In genomic region chr10:132786279-132786528, GRCh38 we compare ENCODE assay signal across 28 cellular contexts. TPM values are rescaled to one million over a fixed set of nuclear protein-coding genes. Genes with fewer than 3 reads are reported as not detected.
A peak's percentile ranks its signal among the peaks of the same experiment; 100 is the strongest.
DNase-seq lines count a peak whose midpoint lies in the region; ATAC-seq and TF ChIP-seq lines count a peak whose summit lies in the region.
"Had no signal": no experiment of that assay in that cellular context is flagged by ENCODE, and none has a peak within 500 bp of the region (broad histone marks: within the 10 kb centered on the region; RNA-seq: fewer than 3 reads in every experiment).

No MANE protein-coding gene starts in this region.

- H3K9ac ChIP-seq in BLaER1: no peak overlapping the region

- intact Hi-C loops in psoas muscle (cut with DNase I): loop anchor here in 1 of 2 donors (10.0 kb wide), 1 partner anchor 131 kb away; no protein-coding TSS in a partner anchor
- intact Hi-C loops in naive thymus-derived CD4-positive, alpha-beta T cell (cut with micrococcal nuclease): no loop called here

- 1 to 3% (median 3%) methylated on average over 24 of the region's 24 CpGs for WGBS in psoas muscle, 3 donors

- POLR2A ChIA-PET in WTC11 (lab: Charles Lee): no interaction called here
- POLR2A ChIA-PET in naive thymus-derived CD4-positive, alpha-beta T cell (lab: Charles Lee): no interaction called here

- peak overlapping the region; percentile 47; the same call in 1 of the 2 replicates for H3K4me3 Mint-ChIP-seq in WTC11
- peak overlapping the region in 2 of 10 donors; percentile 21 to 39 for H3K4me3 Mint-ChIP-seq in naive thymus-derived CD4-positive, alpha-beta T cell
- H3K4me3 Mint-ChIP-seq: activated CD8-positive, alpha-beta memory T cell treated with anti-CD3 and anti-CD28 coated beads, Interleukin-2, amount 10 ng/mL, durations not matched to agents 7 days and 5 days; activated T-cell treated with anti-CD3 and anti-CD28 coated beads, Interleukin-2, amount 50 U/mL, for 72 hours; dendritic cell treated with granulocyte-macrophage colony-stimulating factor and Interleukin-4, amounts not matched to agents 40 ng/mL and 50 ng/mL, for 4 days; nephron had no signal

- H3K4me1 ChIP-seq in BLaER1 (peaks cover 9% of the 10 kb centered on the region; the same call in 1 of the 2 replicates), psoas muscle (peaks cover 9% of the 10 kb centered on the region)
- H3K4me1 ChIP-seq in naive thymus-derived CD4-positive, alpha-beta T cell (ENCODE audit: control insufficient read depth in 2 of 2, insufficient read depth in 2 of 2, low read length in 2 of 2): no peaks in the 10 kb centered on the region
- H3K4me1 ChIP-seq: HAP-1 had no signal

- peak overlapping the region; percentile 28; the same call in 1 of the 2 replicates for H3K4me3 ChIP-seq in BLaER1
- peak overlapping the region; percentile 34 for H3K4me3 ChIP-seq in psoas muscle
- H3K4me3 ChIP-seq in naive thymus-derived CD4-positive, alpha-beta T cell (ENCODE audit: low read length): no peak overlapping the region
- H3K4me3 ChIP-seq: HAP-1 had no signal

- H3K27me3 ChIP-seq in BLaER1: peaks cover 32% of the 10 kb centered on the region
- peaks cover 0 to 92% (median 37%) of the 10 kb centered on the region in 3 donors for H3K27me3 ChIP-seq in psoas muscle (ENCODE audit: insufficient read depth in 3 of 3, low read length in 2 of 3)
- peaks cover 0 to 3% of the 10 kb centered on the region in 2 donors for H3K27me3 ChIP-seq in naive thymus-derived CD4-positive, alpha-beta T cell (ENCODE audit: control insufficient read depth in 2 of 2, insufficient read depth in 2 of 2, low read length in 2 of 2)

- H3K4me2 ChIP-seq in BLaER1: no peak overlapping the region

- H3K9me3 Mint-ChIP-seq in WTC11: no peaks in the 10 kb centered on the region
- H3K9me3 Mint-ChIP-seq in naive thymus-derived CD4-positive, alpha-beta T cell: peaks cover 0 to 9% (median 1%) of the 10 kb centered on the region in 11 donors
- H3K9me3 Mint-ChIP-seq: activated T-cell treated with anti-CD3 and anti-CD28 coated beads, Interleukin-2, amount 50 U/mL, for 72 hours; dendritic cell treated with granulocyte-macrophage colony-stimulating factor and Interleukin-4, amounts not matched to agents 40 ng/mL and 50 ng/mL, for 4 days; nephron had no signal

- H3K9me3 ChIP-seq in BLaER1 (peaks cover 54% of the 10 kb centered on the region), psoas muscle (no peaks in the 10 kb centered on the region)
- no peaks in the 10 kb centered on the region for H3K9me3 ChIP-seq in naive thymus-derived CD4-positive, alpha-beta T cell (ENCODE audit: control insufficient read depth in 2 of 3, low read length in 3 of 3)
- H3K9me3 ChIP-seq: HAP-1 had no signal

- peaks cover 84% of the 10 kb centered on the region for H3K27me3 Mint-ChIP-seq in WTC11 (ENCODE audit: low read depth)
- peaks cover 0 to 33% (median 12%) of the 10 kb centered on the region in 5 donors for H3K27me3 Mint-ChIP-seq in naive thymus-derived CD4-positive, alpha-beta T cell

- no peaks in the 10 kb centered on the region; the same call in 1 of the 2 replicates for H3K36me3 Mint-ChIP-seq in WTC11
- peaks cover 5 to 23% (median 22%) of the 10 kb centered on the region in 5 donors for H3K36me3 Mint-ChIP-seq in naive thymus-derived CD4-positive, alpha-beta T cell

- CTCF ChIA-PET in WTC11 (lab: Charles Lee): no interaction called here
- CTCF ChIA-PET in naive thymus-derived CD4-positive, alpha-beta T cell (lab: Charles Lee): no interaction called here

- no peak for DNase-seq in WTC11 (ENCODE audit: low spot score)
- peak; percentile 32 for DNase-seq in inferior parietal cortex (ENCODE audit: extremely low spot score)
- no peak for DNase-seq in psoas muscle
- DNase-seq in SKM-1 treated with dmso at 0.1 percent for 144 hours (lab: John Stamatoyannopoulos, UW; ENCODE audit: unreplicated experiment): no peak
- no peak for DNase-seq in naive thymus-derived CD4-positive, alpha-beta T cell
- DNase-seq: activated CD4-positive, alpha-beta T cell treated with anti-CD3 and anti-CD28 coated beads for 48 hours; activated CD8-positive, alpha-beta memory T cell treated with anti-CD3 and anti-CD28 coated beads, Interleukin-2, amount 10 ng/mL, durations not matched to agents 7 days and 5 days; activated naive CD4-positive, alpha-beta T cell treated with Interleukin-2 at 50 U/mL for 16 hours; activated T-cell treated with anti-CD3 and anti-CD28 coated beads, Interleukin-2, amount 50 U/mL, for 72 hours; Kasumi-1; left cardiac atrium; NCI-H1694; NCI-H526 treated with DMSO at 0.1 percent for 48 hours had no signal

- ATAC-seq in WTC11 (no peak), psoas muscle (no peak), GM18858 (IDR thresholded peaks at IDR 0.05; ENCODE audit: unreplicated experiment) (no peak), HG02642 (IDR thresholded peaks at IDR 0.05; ENCODE audit: poor library complexity, unreplicated experiment) (no peak)
- no peak for ATAC-seq in naive thymus-derived CD4-positive, alpha-beta T cell
- ATAC-seq: activated CD8-positive, alpha-beta memory T cell treated with anti-CD3 and anti-CD28 coated beads, Interleukin-2, amount 10 ng/mL, durations not matched to agents 7 days and 5 days; HepG2; left cardiac atrium; SK-N-SH treated with all-trans-retinoic acid at 6 μM for 48 hours had no signal

- H4K20me1 ChIP-seq in BLaER1: no peaks in the 10 kb centered on the region

- no peak overlapping the region for H3K27ac ChIP-seq in BLaER1
- no peak overlapping the region for H3K27ac ChIP-seq in psoas muscle
- H3K27ac ChIP-seq in naive thymus-derived CD4-positive, alpha-beta T cell (ENCODE audit: low read depth, low read length): no peak overlapping the region
- H3K27ac ChIP-seq: C4-2B, HL-60 had no signal

- peaks cover 12% of the 10 kb centered on the region for H3K4me1 Mint-ChIP-seq in WTC11
- H3K4me1 Mint-ChIP-seq in naive thymus-derived CD4-positive, alpha-beta T cell: peaks cover 0 to 9% (median 4%) of the 10 kb centered on the region in 7 donors

- H3K27ac Mint-ChIP-seq in WTC11: no peak overlapping the region
- peak overlapping the region in 1 of 9 donors; percentile 42 for H3K27ac Mint-ChIP-seq in naive thymus-derived CD4-positive, alpha-beta T cell
- H3K27ac Mint-ChIP-seq: activated CD8-positive, alpha-beta memory T cell treated with anti-CD3 and anti-CD28 coated beads, Interleukin-2, amount 10 ng/mL, durations not matched to agents 7 days and 5 days; activated T-cell treated with anti-CD3 and anti-CD28 coated beads, Interleukin-2, amount 50 U/mL, for 72 hours; dendritic cell treated with granulocyte-macrophage colony-stimulating factor and Interleukin-4, amounts not matched to agents 40 ng/mL and 50 ng/mL, for 4 days; nephron had no signal

- H3K36me3 ChIP-seq in BLaER1: peaks cover 22% of the 10 kb centered on the region
- H3K36me3 ChIP-seq in psoas muscle (ENCODE audit: insufficient read depth in 1 of 2, low read depth in 1 of 2): peaks cover 0 to 23% of the 10 kb centered on the region in 2 donors
- H3K36me3 ChIP-seq in naive thymus-derived CD4-positive, alpha-beta T cell (ENCODE audit: control insufficient read depth in 2 of 3, insufficient read depth in 3 of 3, low read length in 3 of 3): peaks cover 0 to 8% (median 0%) of the 10 kb centered on the region in 3 experiments
- H3K36me3 ChIP-seq: HAP-1 had no signal

- TF ChIP-seq CTCF in WTC11 (IDR thresholded peaks at IDR 0.05): no peak
- no peak for TF ChIP-seq CTCF in psoas muscle (IDR thresholded peaks at IDR 0.05)

TF ChIP-seq in WTC11, 78 proteins besides CTCF, POLR2A, EP300 and RAD21 (continues in another document):
- no peak for TF ChIP-seq E2F1 (CRISPR knock-in tag; IDR thresholded peaks at IDR 0.05)
- no peak for TF ChIP-seq AR (CRISPR knock-in tag; IDR thresholded peaks at IDR 0.05)
- no peak for TF ChIP-seq GABPB1 (CRISPR knock-in tag; IDR thresholded peaks at IDR 0.05)
- TF ChIP-seq ZNF121 (CRISPR knock-in tag; IDR thresholded peaks at IDR 0.05): no peak
- TF ChIP-seq SMAD4 (CRISPR knock-in tag; IDR thresholded peaks at IDR 0.05): no peak
- no peak for TF ChIP-seq SP1 (CRISPR knock-in tag; conservative IDR thresholded peaks at IDR 0.05)

RNA-seq across cellular contexts. Expression of gene NKX6-2, which starts 0.3 kb away (rescaled TPM):
- total RNA-seq in WTC11 (2021): 0.11 to 0.21 TPM (median 0.15 TPM) in 3 replicates
- total RNA-seq in psoas muscle: not detected
- polyA plus RNA-seq in psoas muscle: not detected
- not detected for total RNA-seq in naive thymus-derived CD4-positive, alpha-beta T cell
- polyA plus RNA-seq in naive thymus-derived CD4-positive, alpha-beta T cell: under 1 TPM in 1 of 2 donors, not detected in 1; 0.80 TPM
- total RNA-seq: activated CD8-positive, alpha-beta memory T cell treated with anti-CD3 and anti-CD28 coated beads, Interleukin-2, amount 10 ng/mL, durations not matched to agents 7 days and 5 days; activated T-cell treated with anti-CD3 and anti-CD28 coated beads, Interleukin-2, amount 50 U/mL, for 72 hours; fibroblast of lung; glomerular endothelial cell; HepG2; left cardiac atrium; posterior vena cava; subcutaneous adipose tissue; T-helper 2 cell treated with Interferon-gamma antibody and Interleukin-4, amounts not matched to agents 100 ng/mL and 5 ng/mL, for 36 hours had no signal
- polyA plus RNA-seq: fibroblast of lung, HepG2 had no signal
